9 cellular contexts compared by ENCODE assay signal in genomic region chr5:41794478-41794877, GRCh38.
A peak's percentile ranks its signal among the peaks of the same experiment; 100 is the strongest.
DNase-seq lines count a peak whose midpoint lies in the region; ATAC-seq and TF ChIP-seq lines count a peak whose summit lies in the region.
"Had no signal": no experiment of that assay in that cellular context is flagged by ENCODE, and none has a peak within 500 bp of the region (broad histone marks: within the 10 kb centered on the region; RNA-seq: fewer than 3 reads in every experiment).

No MANE protein-coding gene starts in this region.

- TF ChIP-seq POLR2A in HCT116 (IDR thresholded peaks at IDR 0.05; ENCODE audit: borderline replicate concordance, extremely low read depth, insufficient read depth, insufficient read length): no peak

- no peak for TF ChIP-seq CTCF in HCT116 (IDR thresholded peaks at IDR 0.05 in 2 of 3, conservative IDR thresholded peaks at IDR 0.05 in 1 of 3; ENCODE audit: borderline replicate concordance in 1 of 3, insufficient read depth in 1 of 3, low read depth in 2 of 3, low read length in 2 of 3)
- no peak for TF ChIP-seq CTCF in RWPE1 (conservative IDR thresholded peaks at IDR 0.05; ENCODE audit: low read depth)
- TF ChIP-seq CTCF in fibroblast of villous mesenchyme (IDR thresholded peaks at IDR 0.05; ENCODE audit: insufficient read depth, low read depth, low read length): no peak
- TF ChIP-seq CTCF in retinal pigment epithelial cell (conservative IDR thresholded peaks at IDR 0.05; ENCODE audit: low read depth, low read length): no peak

- no peak overlapping the region for H3K9ac ChIP-seq in HCT116 (ENCODE audit: low read length)

- RAD21 ChIA-PET in HCT116 (lab: Charles Lee; ENCODE audit: low non-redundant PET in 1 of 2, low total read pairs in 2 of 2, uncharacterized antibody in 2 of 2, unreplicated experiment in 2 of 2): no interaction called here

- POLR2A ChIA-PET in HCT116 (lab: Charles Lee) (interaction anchor here (0.7 kb wide), 1 partner anchor 43 kb away, joined by 3 read pairs; no protein-coding TSS in a partner anchor), RWPE1 (lab: Yijun Ruan, JAX; ENCODE audit: low non-redundant PET) (no interaction called here)

- H3K36me3 ChIP-seq in HCT116 (ENCODE audit: control insufficient read depth in 1 of 2, insufficient read depth in 2 of 2, low read length in 2 of 2): no peaks in the 10 kb centered on the region
- H3K36me3 ChIP-seq: adrenal gland had no signal

- BruUV-seq in HCT116 (replicated peaks; lab: Mats Ljungman, UMichigan): no TSS peak

- H4K20me1 ChIP-seq in HCT116 (ENCODE audit: insufficient read depth): no peaks in the 10 kb centered on the region

- H3K9me2 ChIP-seq in HCT116 (ENCODE audit: insufficient read depth): no peaks in the 10 kb centered on the region

- peak overlapping the region; percentile 18 for H3K4me2 ChIP-seq in HCT116 (ENCODE audit: low read length)

- CTCF ChIA-PET in HCT116 (lab: Charles Lee) (interaction anchor here (0.9 kb wide), 1 partner anchor 1095 kb away, joined by 3 read pairs; no protein-coding TSS in a partner anchor), RWPE1 (lab: Yijun Ruan, JAX) (no interaction called here)

- DNase-seq in HCT116 (ENCODE audit: low read depth, low spot score) (peak; percentile 19), RWPE1 (ENCODE audit: low spot score) (peak; percentile 73), fibroblast of villous mesenchyme (ENCODE audit: low read depth) (peak; percentile 92), retinal pigment epithelial cell (ENCODE audit: low read depth) (peak; percentile 95), NCI-H510A treated with DMSO at 0.1 percent for 48 hours (lab: John Stamatoyannopoulos, UW) (no peak)
- DNase-seq: adrenal gland had no signal

- H3K9me3 ChIP-seq in HCT116 (ENCODE audit: control insufficient read depth in 1 of 2, insufficient read depth in 1 of 2, low read depth in 1 of 2, low read length in 2 of 2): no peaks in the 10 kb centered on the region
- H3K9me3 ChIP-seq: adrenal gland had no signal

- no peak for TF ChIP-seq RAD21 in HCT116 (IDR thresholded peaks at IDR 0.05; ENCODE audit: low read depth)

- peak overlapping the region; percentile 19; the same call in 1 of the 2 replicates for H3K27ac ChIP-seq in HCT116 (ENCODE audit: low read depth, low read length)
- no peak overlapping the region for H3K27ac ChIP-seq in RWPE1
- H3K27ac ChIP-seq: adrenal gland had no signal

- no peak overlapping the region for H3K4me3 ChIP-seq in HCT116 (replicated peaks in 1 of 2; ENCODE audit: low read depth in 1 of 2, low read length in 2 of 2)
- H3K4me3 ChIP-seq in fibroblast of villous mesenchyme (ENCODE audit: low read depth, low read length): no peak overlapping the region
- no peak overlapping the region for H3K4me3 ChIP-seq in retinal pigment epithelial cell (ENCODE audit: low read length)
- H3K4me3 ChIP-seq: adrenal gland had no signal

- no peaks in the 10 kb centered on the region for H3K27me3 ChIP-seq in HCT116 (ENCODE audit: insufficient read depth, low read length)
- H3K27me3 ChIP-seq: adrenal gland had no signal

- H2AFZ ChIP-seq in HCT116 (ENCODE audit: low read depth, low read length, poor library complexity, severe bottlenecking): no peak overlapping the region

- H3K4me1 ChIP-seq in HCT116 (ENCODE audit: control insufficient read depth in 1 of 2, insufficient read depth in 2 of 2, low read length in 2 of 2): peaks cover 11 to 13% of the 10 kb centered on the region in 2 experiments

- intact Hi-C loops in HCT116 (cut with micrococcal nuclease): no loop called here

- H3K79me2 ChIP-seq in HCT116 (ENCODE audit: insufficient read depth, low read length): no peaks in the 10 kb centered on the region

- ATAC-seq in HCT116: peak; percentile 63; the same call in 1 of the 2 replicates
- ATAC-seq in GM21786 (IDR thresholded peaks at IDR 0.05; ENCODE audit: unreplicated experiment): no peak
- ATAC-seq in HG03354 (IDR thresholded peaks at IDR 0.05; ENCODE audit: poor library complexity, severe bottlenecking, unreplicated experiment): no peak
- ATAC-seq: stimulated activated effector memory CD8-positive, alpha-beta T cell treated with anti-CD3 and anti-CD28 coated beads, Interleukin-12 subunit alpha, Interleukin-12 subunit beta, amount 100 ng/mL, for 72 hours had no signal

TF ChIP-seq in HCT116, 20 proteins besides CTCF, POLR2A, EP300 and RAD21:
- TF ChIP-seq SIN3A (IDR thresholded peaks at IDR 0.05; ENCODE audit: low read depth) (no peak), ELF1 (IDR thresholded peaks at IDR 0.05; ENCODE audit: borderline replicate concordance, low read depth) (no peak), YY1 (IDR thresholded peaks at IDR 0.05; ENCODE audit: extremely low read depth, insufficient replicate concordance, low read depth, low read length) (no peak), EZH2phosphoT487 (IDR thresholded peaks at IDR 0.05; ENCODE audit: borderline replicate concordance) (no peak), REST (IDR thresholded peaks at IDR 0.05; ENCODE audit: low read depth) (no peak), CBX3 (IDR thresholded peaks at IDR 0.05; ENCODE audit: low read depth) (no peak), ZBTB33 (IDR thresholded peaks at IDR 0.05; ENCODE audit: extremely low read depth, insufficient replicate concordance, low read length) (no peak), CEBPB (IDR thresholded peaks at IDR 0.05; ENCODE audit: low read depth) (no peak), SP1 (IDR thresholded peaks at IDR 0.05; ENCODE audit: low read depth) (peak; percentile 18; the same call in 1 of the 2 replicates), ATF3 (IDR thresholded peaks at IDR 0.05) (no peak), ZFX (IDR thresholded peaks at IDR 0.05) (no peak), ZNF274 (IDR thresholded peaks at IDR 0.05; ENCODE audit: low read depth, low read length) (no peak), SRF (IDR thresholded peaks at IDR 0.05; ENCODE audit: low read depth) (no peak), EGR1 (IDR thresholded peaks at IDR 0.05; ENCODE audit: low read depth) (no peak), POLR2AphosphoS5 (IDR thresholded peaks at IDR 0.05; ENCODE audit: low read depth, low read length) (no peak), FOSL1 (IDR thresholded peaks at IDR 0.05; ENCODE audit: low read depth) (peak; percentile 54), JUND (IDR thresholded peaks at IDR 0.05) (peak; percentile 44; the same call in 1 of the 2 replicates), MAX (IDR thresholded peaks at IDR 0.05) (no peak), EZH2 (IDR thresholded peaks at IDR 0.05) (no peak), TCF7L2 (IDR thresholded peaks at IDR 0.05; ENCODE audit: borderline replicate concordance, extremely low read depth, insufficient read depth, insufficient read length) (peak; percentile 21)
